In the genomic region with DNA sequence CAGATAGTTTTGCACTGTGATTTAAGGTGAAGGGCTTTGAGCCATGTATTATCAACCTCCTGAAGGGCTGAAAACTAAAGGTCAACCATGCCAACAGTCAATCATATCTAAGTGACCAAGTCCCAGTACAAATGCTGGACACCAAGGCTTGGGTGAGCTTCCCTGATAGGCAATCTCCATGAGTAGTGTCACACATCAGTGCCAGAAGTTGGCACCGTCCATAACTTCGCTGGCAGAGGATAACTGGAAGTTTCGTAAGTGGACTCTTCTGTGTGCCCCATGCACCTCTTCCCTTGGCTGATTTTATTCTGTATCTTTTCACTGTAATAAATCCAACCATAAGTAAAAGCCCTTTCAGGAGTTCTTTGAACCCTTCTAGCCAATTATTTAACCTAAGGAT, we compare ENCODE assay signal across 13 cellular contexts.
"Had no signal": no experiment of that assay in that cellular context is flagged by ENCODE, and none has a peak within 500 bp of the region (broad histone marks: within the 10 kb centered on the region; RNA-seq: fewer than 3 reads in every experiment).

No MANE protein-coding gene starts in this region.

- DNase-seq: activated CD4-positive, alpha-beta T cell treated with anti-CD3 and anti-CD28 coated beads for 1 hour; activated CD4-positive, alpha-beta T cell treated with anti-CD3 and anti-CD28 coated beads, Interleukin-2, amount 50 U/mL, for 48 hours; activated naive CD4-positive, alpha-beta T cell treated with Interleukin-2 at 50 U/mL for 16 hours; aorta; naive thymus-derived CD4-positive, alpha-beta T cell; ovary; stimulated activated CD4-positive, alpha-beta T cell treated with anti-CD3 and anti-CD28 coated beads, Interleukin-2, amount 100 ng/mL, for 48 hours; stimulated activated naive B cell treated with anti-CD40 and anti-IgM and Interleukin-4, amounts not matched to agents 10 μg/mL and 1 μg/mL and 100 μg/mL, for 72 hours; T-helper 1 cell; T1000 had no signal

- H3K4me3 Mint-ChIP-seq: activated T-helper 17 cell treated with anti-CD3 and anti-CD28 coated beads, Interleukin-2, amount 50 U/mL, for 72 hours; stimulated activated naive B cell treated with anti-CD40 and anti-IgM and Interleukin-4, amounts not matched to agents 10 μg/mL and 1 μg/mL and 100 μg/mL, for 72 hours had no signal

- H3K27me3 ChIP-seq: breast epithelium, ovary, tibial nerve had no signal

- ATAC-seq: activated T-helper 17 cell treated with anti-CD3 and anti-CD28 coated beads, Interleukin-2, amount 50 U/mL, for 72 hours; naive thymus-derived CD4-positive, alpha-beta T cell; stimulated activated naive B cell treated with anti-CD40 and anti-IgM and Interleukin-4, amounts not matched to agents 10 μg/mL and 1 μg/mL and 100 μg/mL, for 72 hours had no signal

- H3K27ac Mint-ChIP-seq: activated T-helper 17 cell treated with anti-CD3 and anti-CD28 coated beads, Interleukin-2, amount 50 U/mL, for 72 hours; naive thymus-derived CD4-positive, alpha-beta T cell; stimulated activated naive B cell treated with anti-CD40 and anti-IgM and Interleukin-4, amounts not matched to agents 10 μg/mL and 1 μg/mL and 100 μg/mL, for 72 hours had no signal

- H3K27me3 Mint-ChIP-seq: activated T-helper 17 cell treated with anti-CD3 and anti-CD28 coated beads, Interleukin-2, amount 50 U/mL, for 72 hours; naive thymus-derived CD4-positive, alpha-beta T cell; stimulated activated naive B cell treated with anti-CD40 and anti-IgM and Interleukin-4, amounts not matched to agents 10 μg/mL and 1 μg/mL and 100 μg/mL, for 72 hours had no signal

- H3K9me3 Mint-ChIP-seq: activated T-helper 17 cell treated with anti-CD3 and anti-CD28 coated beads, Interleukin-2, amount 50 U/mL, for 72 hours had no signal

- H3K9me3 ChIP-seq: breast epithelium, ovary, tibial nerve had no signal

- H3K4me3 ChIP-seq: breast epithelium, ovary, tibial nerve had no signal

- H3K36me3 ChIP-seq: breast epithelium, ovary, tibial nerve had no signal

- H3K27ac ChIP-seq: breast epithelium, ovary, tibial nerve had no signal

- H3K4me1 ChIP-seq: breast epithelium had no signal
